15 cellular contexts compared by ENCODE assay signal in genomic region chr1:71783096-71783495, GRCh38.
DNase-seq lines count a peak whose midpoint lies in the region; ATAC-seq and TF ChIP-seq lines count a peak whose summit lies in the region.
"Had no signal": no experiment of that assay in that cellular context is flagged by ENCODE, and none has a peak within 500 bp of the region (broad histone marks: within the 10 kb centered on the region; RNA-seq: fewer than 3 reads in every experiment).

No MANE protein-coding gene starts in this region.

- peak overlapping the region; percentile 8; the same call in 1 of the 2 replicates for H3K4me2 ChIP-seq in DND-41 (ENCODE audit: insufficient read depth, low read length)
- H3K4me2 ChIP-seq: GM23338 had no signal

- no peak for DNase-seq in DND-41
- DNase-seq in NCI-H226, result peak; percentile 44
- DNase-seq in cerebellar cortex (ENCODE audit: low spot score), result peak; percentile 83
- no peak for DNase-seq in sciatic nerve (ENCODE audit: low spot score)
- DNase-seq in immature natural killer cell, result no peak
- DNase-seq in activated gamma-delta T cell treated with Interleukin-2 at 50 U/mL for 16 hours, result no peak
- no peak for DNase-seq in activated T-cell treated with anti-CD3 and anti-CD28 coated beads, Interleukin-2, amount 50 U/mL, for 24 hours
- DNase-seq: Caco-2; CD8-positive, alpha-beta T cell; H7; IMR-90 had no signal

- H3K27ac Mint-ChIP-seq in nephron (peak overlapping the region; percentile 69 to 96 (median 87)), immature natural killer cell (no peak overlapping the region)
- H3K27ac Mint-ChIP-seq in activated T-cell treated with anti-CD3 and anti-CD28 coated beads, Interleukin-2, amount 50 U/mL, for 24 hours, result no peak overlapping the region
- H3K27ac Mint-ChIP-seq: B cell; CD14-positive monocyte; CD8-positive, alpha-beta T cell; GM23338 had no signal

- no peaks in the 10 kb centered on the region for H3K27me3 ChIP-seq in DND-41 (ENCODE audit: insufficient read depth, low read length, poor library complexity)

- H3K36me3 Mint-ChIP-seq in nephron (ENCODE audit: low read depth), result no peaks in the 10 kb centered on the region
- peaks cover 0 to 3% (median 0%) of the 10 kb centered on the region in 3 donors for H3K36me3 Mint-ChIP-seq in immature natural killer cell
- no peaks in the 10 kb centered on the region for H3K36me3 Mint-ChIP-seq in activated T-cell treated with anti-CD3 and anti-CD28 coated beads, Interleukin-2, amount 50 U/mL, for 24 hours (ENCODE audit: low read depth)
- H3K36me3 Mint-ChIP-seq: CD14-positive monocyte; CD8-positive, alpha-beta T cell had no signal

- peaks cover 36% of the 10 kb centered on the region for H3K4me1 ChIP-seq in DND-41 (ENCODE audit: insufficient read depth, low read length)
- H3K4me1 ChIP-seq: Caco-2 had no signal

- intact Hi-C loops in sciatic nerve (cut with DNase I), result no loop called here

- H3K4me3 ChIP-seq in DND-41 (ENCODE audit: low read depth in 1 of 2, low read length in 2 of 2), result no peak overlapping the region
- H3K4me3 ChIP-seq: GM23338 had no signal

- no peak for TF ChIP-seq CTCF in DND-41 (IDR thresholded peaks at IDR 0.05; ENCODE audit: borderline replicate concordance, extremely low read depth, low read length, poor library complexity, severe bottlenecking)
- TF ChIP-seq CTCF in nephron (IDR thresholded peaks at IDR 0.05; ENCODE audit: unreplicated experiment in 3 of 3), result no peak

- no peaks in the 10 kb centered on the region for H3K79me2 ChIP-seq in DND-41 (ENCODE audit: insufficient read depth, low read length)

- H3K27me3 Mint-ChIP-seq in nephron (ENCODE audit: low read depth) (no peaks in the 10 kb centered on the region), immature natural killer cell (ENCODE audit: low read depth in 3 of 3) (peaks cover 0 to 1% (median 0%) of the 10 kb centered on the region in 3 donors)
- no peaks in the 10 kb centered on the region for H3K27me3 Mint-ChIP-seq in activated T-cell treated with anti-CD3 and anti-CD28 coated beads, Interleukin-2, amount 50 U/mL, for 24 hours
- H3K27me3 Mint-ChIP-seq: B cell had no signal

- H3K4me1 Mint-ChIP-seq in nephron (peaks cover 22% of the 10 kb centered on the region), immature natural killer cell (peaks cover 2 to 17% of the 10 kb centered on the region in 2 donors)
- peaks cover 1% of the 10 kb centered on the region for H3K4me1 Mint-ChIP-seq in activated T-cell treated with anti-CD3 and anti-CD28 coated beads, Interleukin-2, amount 50 U/mL, for 24 hours (ENCODE audit: low read depth)
- H3K4me1 Mint-ChIP-seq: B cell, CD14-positive monocyte had no signal

- H4K20me1 ChIP-seq in DND-41 (ENCODE audit: insufficient read depth, low read length), result no peaks in the 10 kb centered on the region

- H3K4me3 Mint-ChIP-seq in nephron, result no peak overlapping the region
- H3K4me3 Mint-ChIP-seq in immature natural killer cell, result no peak overlapping the region
- no peak overlapping the region for H3K4me3 Mint-ChIP-seq in activated T-cell treated with anti-CD3 and anti-CD28 coated beads, Interleukin-2, amount 50 U/mL, for 24 hours
- H3K4me3 Mint-ChIP-seq: B cell; CD14-positive monocyte; CD8-positive, alpha-beta T cell; GM23338 had no signal

- H3K36me3 ChIP-seq in DND-41 (ENCODE audit: insufficient read depth, low read length), result no peaks in the 10 kb centered on the region

- H2AFZ ChIP-seq in DND-41 (ENCODE audit: low read depth, low read length), result peak overlapping the region; percentile 15; the same call in 1 of the 2 replicates
- H2AFZ ChIP-seq: GM23338 had no signal

- no peak overlapping the region for H3K27ac ChIP-seq in DND-41 (ENCODE audit: low read length)

- no peak for ATAC-seq in DND-41 (ENCODE audit: insufficient read depth, low read depth)
- no peak for ATAC-seq in sciatic nerve
- ATAC-seq: CD8-positive, alpha-beta T cell; GM23338 had no signal

- H3K9ac ChIP-seq in DND-41 (ENCODE audit: low read depth, low read length), result no peak overlapping the region

- no peaks in the 10 kb centered on the region for H3K9me3 ChIP-seq in DND-41 (ENCODE audit: insufficient read depth, low read length, severe bottlenecking)
- H3K9me3 ChIP-seq: Caco-2 had no signal

- H3K9me3 Mint-ChIP-seq in nephron (no peaks in the 10 kb centered on the region), immature natural killer cell (peaks cover 0 to 24% (median 5%) of the 10 kb centered on the region in 6 donors)
- H3K9me3 Mint-ChIP-seq in activated T-cell treated with anti-CD3 and anti-CD28 coated beads, Interleukin-2, amount 50 U/mL, for 24 hours, result no peaks in the 10 kb centered on the region
- H3K9me3 Mint-ChIP-seq: CD8-positive, alpha-beta T cell; GM23338 had no signal

Comparison
In these comparisons a context has a peak if more than half of its experiments do, and no peak if none do; other contexts are left out.
1. DNase-seq: peak in NCI-H226 (single experiment) and cerebellar cortex (single experiment); none in DND-41 (single experiment), sciatic nerve (single experiment), immature natural killer cell (0 of 3), activated gamma-delta T cell treated with Interleukin-2 at 50 U/mL for 16 hours (single experiment) and activated T-cell treated with anti-CD3 and anti-CD28 coated beads, Interleukin-2, amount 50 U/mL, for 24 hours (single experiment).
2. H3K27ac Mint-ChIP-seq: peak in nephron (3 of 3); none in immature natural killer cell (0 of 6) and activated T-cell treated with anti-CD3 and anti-CD28 coated beads, Interleukin-2, amount 50 U/mL, for 24 hours (single experiment).